ENCODE assay signal across 1 cellular context in genomic region chr21:38933731-38934130, GRCh38.
TF ChIP-seq lines count a peak whose summit lies in the region.

No MANE protein-coding gene starts in this region.

TF ChIP-seq in IMR-90, 13 proteins besides CTCF, POLR2A, EP300 and RAD21 (continued from another document):
- TF ChIP-seq MAZ (IDR thresholded peaks at IDR 0.05; ENCODE audit: borderline replicate concordance, low read depth, low read length) (no peak), BHLHE40 (IDR thresholded peaks at IDR 0.05; ENCODE audit: low read depth, low read length) (no peak), RCOR1 (IDR thresholded peaks at IDR 0.05; ENCODE audit: insufficient replicate concordance, low read length) (no peak)
